In genomic region chr14:37924622-37925021, GRCh38 we compare ENCODE assay signal across 25 cellular contexts.
"Had no signal": no experiment of that assay in that cellular context is flagged by ENCODE, and none has a peak within 500 bp of the region (broad histone marks: within the 10 kb centered on the region; RNA-seq: fewer than 3 reads in every experiment).

No MANE protein-coding gene starts in this region.

- DNase-seq: activated CD4-positive, alpha-beta T cell treated with anti-CD3 and anti-CD28 coated beads, Interleukin-2, amount 10 ng/mL, durations not matched to agents 24 days and 14 days; activated CD4-positive, alpha-beta T cell treated with anti-CD3 and anti-CD28 coated beads, Interleukin-2, amount 50 U/mL, for 48 hours; activated CD4-positive, CD25-positive, alpha-beta regulatory T cell treated with anti-CD3 and anti-CD28 coated beads, Interleukin-2, amount 50 U/mL, for 72 hours; activated CD8-positive, alpha-beta memory T cell treated with anti-CD3 and anti-CD28 coated beads, Interleukin-2, amount 10 ng/mL, durations not matched to agents 7 days and 5 days; activated effector memory CD4-positive, alpha-beta T cell treated with Interleukin-2 at 50 U/mL for 16 hours; activated naive CD4-positive, alpha-beta T cell treated with Interleukin-2 at 50 U/mL for 16 hours; activated naive CD8-positive, alpha-beta T cell treated with anti-CD3 and anti-CD28 coated beads, Interleukin-2, amount 50 U/mL, for 24 hours; activated T-cell treated with anti-CD3 and anti-CD28 coated beads, Interleukin-2, amount 50 U/mL, for 24 hours; amniotic stem cell; body of pancreas; central memory CD4-positive, alpha-beta T cell; MM.1S; NCI-H1105; NCI-H1436; NCI-H1694 treated with DMSO at 0.1 percent for 48 hours; NCI-H2029 treated with DMSO at 0.1 percent for 48 hours; NCI-H345; NCI-H510A; NCI-H69; PC-3; SHP77 treated with DMSO at 0.1 percent for 48 hours had no signal

- H3K27ac ChIP-seq: ascending aorta, body of pancreas had no signal

- H3K27ac Mint-ChIP-seq: activated CD4-positive, alpha-beta T cell treated with anti-CD3 and anti-CD28 coated beads, Interleukin-2, amount 10 ng/mL, durations not matched to agents 24 days and 14 days; activated CD8-positive, alpha-beta memory T cell treated with anti-CD3 and anti-CD28 coated beads, Interleukin-2, amount 10 ng/mL, durations not matched to agents 7 days and 5 days; activated naive CD4-positive, alpha-beta T cell treated with anti-CD3 and anti-CD28 coated beads, Interleukin-2, amount 50 U/mL, for 72 hours; activated naive CD8-positive, alpha-beta T cell treated with anti-CD3 and anti-CD28 coated beads, Interleukin-2, amount 50 U/mL, for 24 hours; activated T-cell treated with anti-CD3 and anti-CD28 coated beads, Interleukin-2, amount 50 U/mL, for 24 hours; activated T-helper 1 cell treated with anti-CD3 and anti-CD28 coated beads, Interleukin-12 subunit alpha, Interleukin-12 subunit beta, Interleukin-2, Interleukin-4 antibody, amounts not matched to agents 30 ng/mL and 10 ng/mL and 1 ng/mL, durations not matched to agents 14 hours and 24 hours and 36 hours; T-helper 1 cell treated with Interleukin-12 subunit alpha and Interleukin-12 subunit beta and Interleukin-4 antibody, amounts not matched to agents 30 μg/mL and 1 μg/mL, for 36 hours had no signal

- H3K9me3 Mint-ChIP-seq: activated CD4-positive, alpha-beta T cell treated with anti-CD3 and anti-CD28 coated beads, Interleukin-2, amount 10 ng/mL, durations not matched to agents 24 days and 14 days; activated naive CD4-positive, alpha-beta T cell treated with anti-CD3 and anti-CD28 coated beads, Interleukin-2, amount 50 U/mL, for 72 hours; activated naive CD8-positive, alpha-beta T cell treated with anti-CD3 and anti-CD28 coated beads, Interleukin-2, amount 50 U/mL, for 24 hours; activated T-cell treated with anti-CD3 and anti-CD28 coated beads, Interleukin-2, amount 50 U/mL, for 24 hours; activated T-helper 1 cell treated with anti-CD3 and anti-CD28 coated beads, Interleukin-12 subunit alpha, Interleukin-12 subunit beta, Interleukin-2, Interleukin-4 antibody, amounts not matched to agents 30 ng/mL and 10 ng/mL and 1 ng/mL, durations not matched to agents 14 hours and 24 hours and 36 hours; T-helper 1 cell treated with Interleukin-12 subunit alpha and Interleukin-12 subunit beta and Interleukin-4 antibody, amounts not matched to agents 30 μg/mL and 1 μg/mL, for 36 hours had no signal

- H3K36me3 Mint-ChIP-seq: activated CD8-positive, alpha-beta memory T cell treated with anti-CD3 and anti-CD28 coated beads, Interleukin-2, amount 10 ng/mL, durations not matched to agents 7 days and 5 days; activated naive CD4-positive, alpha-beta T cell treated with anti-CD3 and anti-CD28 coated beads, Interleukin-2, amount 50 U/mL, for 72 hours had no signal

- H3K9me3 ChIP-seq: ascending aorta, body of pancreas had no signal

- H3K36me3 ChIP-seq: ascending aorta had no signal

- H3K4me3 ChIP-seq: ascending aorta, body of pancreas had no signal

- H3K27me3 ChIP-seq: ascending aorta, body of pancreas had no signal

- H3K4me1 Mint-ChIP-seq: activated CD4-positive, alpha-beta T cell treated with anti-CD3 and anti-CD28 coated beads, Interleukin-2, amount 10 ng/mL, durations not matched to agents 24 days and 14 days; activated CD8-positive, alpha-beta memory T cell treated with anti-CD3 and anti-CD28 coated beads, Interleukin-2, amount 10 ng/mL, durations not matched to agents 7 days and 5 days; activated naive CD8-positive, alpha-beta T cell treated with anti-CD3 and anti-CD28 coated beads, Interleukin-2, amount 50 U/mL, for 24 hours had no signal

- ATAC-seq: activated CD8-positive, alpha-beta memory T cell treated with anti-CD3 and anti-CD28 coated beads, Interleukin-2, amount 10 ng/mL, durations not matched to agents 7 days and 5 days; activated naive CD4-positive, alpha-beta T cell treated with anti-CD3 and anti-CD28 coated beads, Interleukin-2, amount 50 U/mL, for 72 hours; activated naive CD8-positive, alpha-beta T cell treated with anti-CD3 and anti-CD28 coated beads, Interleukin-2, amount 50 U/mL, for 24 hours; body of pancreas; PC-3 had no signal

- H3K27me3 Mint-ChIP-seq: activated CD4-positive, alpha-beta T cell treated with anti-CD3 and anti-CD28 coated beads, Interleukin-2, amount 10 ng/mL, durations not matched to agents 24 days and 14 days; activated naive CD8-positive, alpha-beta T cell treated with anti-CD3 and anti-CD28 coated beads, Interleukin-2, amount 50 U/mL, for 24 hours had no signal

- H3K4me3 Mint-ChIP-seq: activated CD4-positive, alpha-beta T cell treated with anti-CD3 and anti-CD28 coated beads, Interleukin-2, amount 10 ng/mL, durations not matched to agents 24 days and 14 days; activated CD8-positive, alpha-beta memory T cell treated with anti-CD3 and anti-CD28 coated beads, Interleukin-2, amount 10 ng/mL, durations not matched to agents 7 days and 5 days; activated naive CD8-positive, alpha-beta T cell treated with anti-CD3 and anti-CD28 coated beads, Interleukin-2, amount 50 U/mL, for 24 hours; activated T-cell treated with anti-CD3 and anti-CD28 coated beads, Interleukin-2, amount 50 U/mL, for 24 hours; activated T-helper 1 cell treated with anti-CD3 and anti-CD28 coated beads, Interleukin-12 subunit alpha, Interleukin-12 subunit beta, Interleukin-2, Interleukin-4 antibody, amounts not matched to agents 30 ng/mL and 10 ng/mL and 1 ng/mL, durations not matched to agents 14 hours and 24 hours and 36 hours; T-helper 1 cell treated with Interleukin-12 subunit alpha and Interleukin-12 subunit beta and Interleukin-4 antibody, amounts not matched to agents 30 μg/mL and 1 μg/mL, for 36 hours had no signal

- H3K4me1 ChIP-seq: ascending aorta had no signal
